ENCODE assay signal across 8 cellular contexts in the genomic region with DNA sequence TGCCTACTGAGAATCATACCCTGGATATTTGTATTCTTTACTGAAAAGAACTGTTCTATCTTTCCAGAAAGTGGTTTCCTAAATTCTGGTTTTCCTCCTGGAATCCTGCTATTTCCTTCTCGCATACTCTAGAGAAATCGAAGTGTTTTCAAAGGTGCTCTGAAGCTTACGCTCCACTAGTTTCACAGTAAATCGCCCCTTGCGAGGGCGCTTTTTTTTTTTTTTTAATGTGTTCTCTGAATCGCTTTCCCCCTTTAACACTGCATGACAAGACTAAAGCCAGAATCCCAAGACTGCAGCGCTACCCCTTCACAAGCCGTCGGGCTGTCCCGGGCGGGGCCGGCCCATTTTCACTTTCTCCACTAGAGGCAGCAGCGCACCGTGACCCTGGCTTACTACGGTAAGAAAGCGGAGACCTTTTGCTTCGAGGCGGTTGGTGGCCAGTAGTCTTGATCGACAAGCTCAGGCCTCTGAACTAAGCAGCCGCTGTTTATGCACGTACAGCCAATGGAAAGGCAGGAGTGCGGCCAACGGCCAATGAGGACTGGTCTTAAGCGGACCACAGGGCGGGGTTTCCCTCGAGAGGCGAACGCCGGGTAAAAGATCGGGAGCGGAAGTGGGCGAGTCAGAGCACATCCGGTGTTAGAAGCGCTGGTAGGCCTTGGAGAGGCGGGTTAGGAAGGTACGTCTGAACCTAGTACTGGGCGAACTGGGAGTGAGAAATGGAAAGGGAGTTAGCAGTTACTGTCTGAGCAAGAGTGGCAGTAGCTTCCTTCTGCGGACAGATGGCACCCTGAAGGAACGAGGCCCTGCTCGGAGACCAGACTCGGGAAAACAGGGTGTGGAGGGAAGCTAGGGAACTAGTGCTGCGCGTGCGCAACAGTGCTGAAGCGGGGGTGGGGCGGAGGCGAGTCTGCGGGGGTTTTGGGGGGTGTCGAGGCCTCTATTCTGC. TPM values are rescaled to one million over a fixed set of nuclear protein-coding genes. Genes with fewer than 3 reads are reported as not detected.
DNase-seq lines count a peak whose midpoint lies in the region; ATAC-seq and TF ChIP-seq lines count a peak whose summit lies in the region.

A gene with protein sequence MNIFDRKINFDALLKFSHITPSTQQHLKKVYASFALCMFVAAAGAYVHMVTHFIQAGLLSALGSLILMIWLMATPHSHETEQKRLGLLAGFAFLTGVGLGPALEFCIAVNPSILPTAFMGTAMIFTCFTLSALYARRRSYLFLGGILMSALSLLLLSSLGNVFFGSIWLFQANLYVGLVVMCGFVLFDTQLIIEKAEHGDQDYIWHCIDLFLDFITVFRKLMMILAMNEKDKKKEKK (plus strand): TSS at position 628 of the 952 bp plus-strand sequence. CDS start 10,937 bp downstream, outside the sequence.

- H3K79me2 ChIP-seq in PC-9 (ENCODE audit: low read depth), result peaks cover 47% of the 10 kb centered on the region

- no peaks in the 10 kb centered on the region for H3K9me3 Mint-ChIP-seq in activated T-cell treated with anti-CD3 and anti-CD28 coated beads, Interleukin-2, amount 50 U/mL, for 24 hours

- H3K36me3 Mint-ChIP-seq in activated T-cell treated with anti-CD3 and anti-CD28 coated beads, Interleukin-2, amount 50 U/mL, for 24 hours (ENCODE audit: low read depth), result peaks cover 43% of the 10 kb centered on the region

- peak within 1 kb of the TSS; percentile 69 for H2AFZ ChIP-seq in PC-9

- H3K4me3 Mint-ChIP-seq in activated T-cell treated with anti-CD3 and anti-CD28 coated beads, Interleukin-2, amount 50 U/mL, for 24 hours, result peak within 1 kb of the TSS; percentile 99

- peak within 1 kb of the TSS; percentile 100 for H3K27ac Mint-ChIP-seq in activated T-cell treated with anti-CD3 and anti-CD28 coated beads, Interleukin-2, amount 50 U/mL, for 24 hours

- peak; percentile 92 for TF ChIP-seq CTCF in PC-9 (conservative IDR thresholded peaks at IDR 0.05)

- H4K20me1 ChIP-seq in PC-9 (ENCODE audit: insufficient read depth), result peaks cover 42% of the 10 kb centered on the region

- H3K27ac ChIP-seq in PC-9, result peak within 1 kb of the TSS; percentile 87

- POLR2A ChIA-PET in PC-9 (lab: Charles Lee; ENCODE audit: unreplicated experiment), result interaction anchor here (0.5 to 1.0 kb wide), 32 partner anchors 13 to 938 kb away, joined by 3 to 16 read pairs (median 5); a partner anchor contains a TSS

- peak; percentile 100 for TF ChIP-seq POLR2A in erythroblast (IDR thresholded peaks at IDR 0.05; ENCODE audit: low read length)

- peak within 1 kb of the TSS; percentile 100 for H3K9ac ChIP-seq in mucosa of stomach (ENCODE audit: low read length)

- H3K4me1 ChIP-seq in PC-9 (replicated peaks; ENCODE audit: insufficient read depth), result peaks cover 20% of the 10 kb centered on the region
- H3K4me1 ChIP-seq in mucosa of stomach (ENCODE audit: control insufficient read depth, insufficient read depth, low read length), result peaks cover 14% of the 10 kb centered on the region

- intact Hi-C loops in PC-9 (cut with micrococcal nuclease; ENCODE audit: unreplicated experiment), result no loop called here

- no peaks in the 10 kb centered on the region for H3K9me2 ChIP-seq in PC-9 (ENCODE audit: insufficient read depth)

- no peaks in the 10 kb centered on the region for H3K27me3 ChIP-seq in PC-9 (ENCODE audit: insufficient read depth, low read depth)
- H3K27me3 ChIP-seq in mucosa of stomach (ENCODE audit: control insufficient read depth, insufficient read depth, low read length), result no peaks in the 10 kb centered on the region

- peak; percentile 94 for ATAC-seq in GM21576 (IDR thresholded peaks at IDR 0.05; ENCODE audit: unreplicated experiment)

- CTCF ChIA-PET in PC-9 (lab: Charles Lee), result interaction anchor here (0.5 to 1.1 kb wide), 17 partner anchors 10 to 903 kb away, joined by 3 to 20 read pairs (median 3); a partner anchor contains a TSS

- peak; percentile 99 for DNase-seq in DMS153 treated with DMSO at 0.1 percent for 48 hours (lab: John Stamatoyannopoulos, UW; ENCODE audit: unreplicated experiment)
- DNase-seq in Jurkat, Clone E6-1 (ENCODE audit: low read depth, low spot score), result peak; percentile 100
- DNase-seq in PC-9, result peak; percentile 98 to 99
- peak; percentile 97 for DNase-seq in activated T-cell treated with anti-CD3 and anti-CD28 coated beads, Interleukin-2, amount 50 U/mL, for 24 hours
- DNase-seq in erythroblast (lab: John Stamatoyannopoulos, UW), result peak; percentile 100
- DNase-seq in stimulated activated CD8-positive, alpha-beta memory T cell treated with anti-CD3 and anti-CD28 coated beads, Interleukin-7, amount 100 ng/mL, for 24 hours (ENCODE audit: low read depth), result peak; percentile 96

- no peaks in the 10 kb centered on the region for H3K27me3 Mint-ChIP-seq in activated T-cell treated with anti-CD3 and anti-CD28 coated beads, Interleukin-2, amount 50 U/mL, for 24 hours

- no peaks in the 10 kb centered on the region for H3K9me3 ChIP-seq in PC-9 (ENCODE audit: insufficient read depth, low read depth)
- no peaks in the 10 kb centered on the region for H3K9me3 ChIP-seq in mucosa of stomach (ENCODE audit: control insufficient read depth, low read length)

- peaks cover 19% of the 10 kb centered on the region; the same call in 1 of the 2 replicates for H3F3A ChIP-seq in PC-9 (ENCODE audit: insufficient read depth, low read depth)

- H3K4me3 ChIP-seq in Jurkat, Clone E6-1 (ENCODE audit: low read length), result peak within 1 kb of the TSS; percentile 73
- peak within 1 kb of the TSS; percentile 96 for H3K4me3 ChIP-seq in PC-9
- peak within 1 kb of the TSS; percentile 90 for H3K4me3 ChIP-seq in mucosa of stomach (ENCODE audit: low read length)

- peaks cover 38% of the 10 kb centered on the region for H3K4me1 Mint-ChIP-seq in activated T-cell treated with anti-CD3 and anti-CD28 coated beads, Interleukin-2, amount 50 U/mL, for 24 hours (ENCODE audit: low read depth)

- BruUV-seq in PC-9 (replicated peaks; lab: Mats Ljungman, UMichigan), result no TSS peak

- H3K36me3 ChIP-seq in PC-9 (ENCODE audit: low read depth), result peaks cover 15% of the 10 kb centered on the region
- no peaks in the 10 kb centered on the region for H3K36me3 ChIP-seq in mucosa of stomach (ENCODE audit: control insufficient read depth, insufficient read depth, low read length)

- H3K4me2 ChIP-seq in PC-9, result peak within 1 kb of the TSS; percentile 95

RNA-seq across cellular contexts. Expression of the gene that starts here (rescaled TPM):
- 346 TPM for polyA plus RNA-seq in Jurkat, Clone E6-1 (2012; ENCODE audit: insufficient read depth, insufficient read length)
- 685 and 690 TPM in 2 replicates for total RNA-seq in PC-9 (2021)

Comparison
In these comparisons a context has a peak if more than half of its experiments do, and no peak if none do; other contexts are left out.
1. Peak in every context shown above with its lines: DNase-seq, ATAC-seq, H3K4me3 ChIP-seq and H3K27ac ChIP-seq.